ENCODE assay signal across 1 cellular context in the genomic region with DNA sequence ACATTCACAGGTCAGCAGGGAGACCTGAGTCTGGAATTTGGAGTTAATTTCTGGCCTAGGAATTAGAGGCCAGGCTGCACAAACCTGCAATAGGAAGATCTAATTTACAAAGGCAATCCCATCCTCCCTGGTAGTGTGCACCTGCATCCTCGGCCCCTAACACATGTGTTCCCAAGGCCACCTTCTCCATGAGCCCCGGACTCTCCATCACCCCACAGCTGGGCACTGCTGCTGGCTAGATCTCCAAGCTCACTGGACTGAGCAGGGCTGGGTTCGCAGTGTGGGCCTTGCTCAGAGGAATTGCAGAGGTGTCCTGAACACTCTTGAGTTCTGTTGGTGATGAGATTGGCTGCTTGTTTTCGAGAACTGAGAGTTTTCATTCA.
TF ChIP-seq lines count a peak whose summit lies in the region.

No MANE protein-coding gene starts in this region.

TF ChIP-seq in A549, 52 proteins besides CTCF, POLR2A, EP300 and RAD21 (continued from another document):
- TF ChIP-seq, protein P1, sequence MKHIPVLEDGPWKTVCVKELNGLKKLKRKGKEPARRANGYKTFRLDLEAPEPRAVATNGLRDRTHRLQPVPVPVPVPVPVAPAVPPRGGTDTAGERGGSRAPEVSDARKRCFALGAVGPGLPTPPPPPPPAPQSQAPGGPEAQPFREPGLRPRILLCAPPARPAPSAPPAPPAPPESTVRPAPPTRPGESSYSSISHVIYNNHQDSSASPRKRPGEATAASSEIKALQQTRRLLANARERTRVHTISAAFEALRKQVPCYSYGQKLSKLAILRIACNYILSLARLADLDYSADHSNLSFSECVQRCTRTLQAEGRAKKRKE (CRISPR knock-in tag; IDR thresholded peaks at IDR 0.05; ENCODE audit: low read depth) = peak; percentile 56; the same call in 1 of the 2 replicates
- 0 out of 2 replicates have a peak, but pooled peaks have one; percentile 28 for TF ChIP-seq TP53 (CRISPR knock-in tag; IDR thresholded peaks at IDR 0.05)
- no peak for TF ChIP-seq KDM5A (IDR thresholded peaks at IDR 0.05)
- no peak for TF ChIP-seq JUN (IDR thresholded peaks at IDR 0.05)
- no peak for TF ChIP-seq CHD2 (IDR thresholded peaks at IDR 0.05; ENCODE audit: low read length, partially characterized antibody)
- TF ChIP-seq CHD4 (IDR thresholded peaks at IDR 0.05; ENCODE audit: borderline replicate concordance) = no peak
- no peak for TF ChIP-seq TFCP2L1 (CRISPR knock-in tag; IDR thresholded peaks at IDR 0.05)
- no peak for TF ChIP-seq NR3C1 (IDR thresholded peaks at IDR 0.05)
- no peak for TF ChIP-seq HEYL (CRISPR knock-in tag; IDR thresholded peaks at IDR 0.05)
- no peak for TF ChIP-seq ZSCAN20 (CRISPR knock-in tag; IDR thresholded peaks at IDR 0.05)
- TF ChIP-seq, protein P2, sequence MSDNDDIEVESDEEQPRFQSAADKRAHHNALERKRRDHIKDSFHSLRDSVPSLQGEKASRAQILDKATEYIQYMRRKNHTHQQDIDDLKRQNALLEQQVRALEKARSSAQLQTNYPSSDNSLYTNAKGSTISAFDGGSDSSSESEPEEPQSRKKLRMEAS (IDR thresholded peaks at IDR 0.05) = no peak
